1 cellular context compared by ENCODE assay signal in genomic region chr6:161370882-161371281, GRCh38.
TF ChIP-seq lines count a peak whose summit lies in the region.

No MANE protein-coding gene starts in this region.

TF ChIP-seq in WTC11, 78 proteins besides CTCF, POLR2A, EP300 and RAD21 (continued from another document):
- TF ChIP-seq FOXP4 (CRISPR knock-in tag; IDR thresholded peaks at IDR 0.05) (no peak), PREB (CRISPR knock-in tag; IDR thresholded peaks at IDR 0.05; ENCODE audit: borderline replicate concordance) (no peak), CREM (CRISPR knock-in tag; IDR thresholded peaks at IDR 0.05) (no peak), ZNF396 (CRISPR knock-in tag; IDR thresholded peaks at IDR 0.05; ENCODE audit: borderline replicate concordance) (no peak), ATF3 (CRISPR knock-in tag; conservative IDR thresholded peaks at IDR 0.05) (no peak), HMGXB4 (CRISPR knock-in tag; IDR thresholded peaks at IDR 0.05) (no peak), ATF6 (CRISPR knock-in tag; IDR thresholded peaks at IDR 0.05) (no peak), OVOL2 (CRISPR knock-in tag; IDR thresholded peaks at IDR 0.05; ENCODE audit: borderline replicate concordance) (no peak)
- TF ChIP-seq, protein P1, sequence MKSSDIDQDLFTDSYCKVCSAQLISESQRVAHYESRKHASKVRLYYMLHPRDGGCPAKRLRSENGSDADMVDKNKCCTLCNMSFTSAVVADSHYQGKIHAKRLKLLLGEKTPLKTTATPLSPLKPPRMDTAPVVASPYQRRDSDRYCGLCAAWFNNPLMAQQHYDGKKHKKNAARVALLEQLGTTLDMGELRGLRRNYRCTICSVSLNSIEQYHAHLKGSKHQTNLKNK (CRISPR knock-in tag; IDR thresholded peaks at IDR 0.05): no peak
- TF ChIP-seq, protein P2, sequence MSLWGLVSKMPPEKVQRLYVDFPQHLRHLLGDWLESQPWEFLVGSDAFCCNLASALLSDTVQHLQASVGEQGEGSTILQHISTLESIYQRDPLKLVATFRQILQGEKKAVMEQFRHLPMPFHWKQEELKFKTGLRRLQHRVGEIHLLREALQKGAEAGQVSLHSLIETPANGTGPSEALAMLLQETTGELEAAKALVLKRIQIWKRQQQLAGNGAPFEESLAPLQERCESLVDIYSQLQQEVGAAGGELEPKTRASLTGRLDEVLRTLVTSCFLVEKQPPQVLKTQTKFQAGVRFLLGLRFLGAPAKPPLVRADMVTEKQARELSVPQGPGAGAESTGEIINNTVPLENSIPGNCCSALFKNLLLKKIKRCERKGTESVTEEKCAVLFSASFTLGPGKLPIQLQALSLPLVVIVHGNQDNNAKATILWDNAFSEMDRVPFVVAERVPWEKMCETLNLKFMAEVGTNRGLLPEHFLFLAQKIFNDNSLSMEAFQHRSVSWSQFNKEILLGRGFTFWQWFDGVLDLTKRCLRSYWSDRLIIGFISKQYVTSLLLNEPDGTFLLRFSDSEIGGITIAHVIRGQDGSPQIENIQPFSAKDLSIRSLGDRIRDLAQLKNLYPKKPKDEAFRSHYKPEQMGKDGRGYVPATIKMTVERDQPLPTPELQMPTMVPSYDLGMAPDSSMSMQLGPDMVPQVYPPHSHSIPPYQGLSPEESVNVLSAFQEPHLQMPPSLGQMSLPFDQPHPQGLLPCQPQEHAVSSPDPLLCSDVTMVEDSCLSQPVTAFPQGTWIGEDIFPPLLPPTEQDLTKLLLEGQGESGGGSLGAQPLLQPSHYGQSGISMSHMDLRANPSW (CRISPR knock-in tag; conservative IDR thresholded peaks at IDR 0.05; ENCODE audit: low read depth): no peak
